ENCODE assay signal across 8 cellular contexts in genomic region chr17:81222906-81223757, GRCh38. TPM values are rescaled to one million over a fixed set of nuclear protein-coding genes. Genes with fewer than 3 reads are reported as not detected.
DNase-seq lines count a peak whose midpoint lies in the region; ATAC-seq, FAIRE-seq and TF ChIP-seq lines count a peak whose summit lies in the region.

TSS of gene CEP131 (minus strand) at chr17:81222965. CDS start at chr17:81220056, 2,909 bp downstream.

- H3K18ac ChIP-seq in trophoblast cell (ENCODE audit: low read length), result peak within 1 kb of the TSS; percentile 69

- TF ChIP-seq CTCF in type B pancreatic cell (conservative IDR thresholded peaks at IDR 0.05), result no peak

- peaks cover 3% of the 10 kb centered on the region for H3K9me3 ChIP-seq in adipocyte (ENCODE audit: control insufficient read depth, low read length)
- no peaks in the 10 kb centered on the region for H3K9me3 ChIP-seq in trophoblast cell (ENCODE audit: insufficient read depth, low read depth, low read length)

- ATAC-seq in HG02852 (IDR thresholded peaks at IDR 0.05; ENCODE audit: unreplicated experiment), result peak; percentile 92

- H4K12ac ChIP-seq in trophoblast cell (ENCODE audit: low read depth, low read length), result peak within 1 kb of the TSS; percentile 57

- no peak within 1 kb of the TSS for H2BK12ac ChIP-seq in trophoblast cell (ENCODE audit: low read length)

- peaks cover 5% of the 10 kb centered on the region for H3K36me3 Mint-ChIP-seq in type B pancreatic cell

- peak within 1 kb of the TSS; percentile 83 for H3K27ac Mint-ChIP-seq in type B pancreatic cell

- H3K4me1 Mint-ChIP-seq in type B pancreatic cell (ENCODE audit: unreplicated experiment), result peaks cover 12% of the 10 kb centered on the region

- H3K14ac ChIP-seq in trophoblast cell (ENCODE audit: low read length), result peak within 1 kb of the TSS; percentile 71

- no peaks in the 10 kb centered on the region for H3K9me3 Mint-ChIP-seq in type B pancreatic cell

- no peaks in the 10 kb centered on the region for H3K27me3 ChIP-seq in adipocyte (replicated peaks; ENCODE audit: control insufficient read depth, insufficient read depth, low read length)
- no peaks in the 10 kb centered on the region for H3K27me3 ChIP-seq in trophoblast cell (ENCODE audit: insufficient read depth, low read length)

- H3K9ac ChIP-seq in adipocyte (ENCODE audit: low read length) (peak within 1 kb of the TSS; percentile 79), trophoblast cell (ENCODE audit: low read length) (peak within 1 kb of the TSS; percentile 71)

- H3K4ac ChIP-seq in trophoblast cell (ENCODE audit: low read depth, low read length), result no peak within 1 kb of the TSS

- peak within 1 kb of the TSS; percentile 59 for H4K8ac ChIP-seq in trophoblast cell (ENCODE audit: low read depth, low read length)

- DNase-seq in GM12891 (ENCODE audit: insufficient read length, low spot score) (peak; percentile 100), NCI-H1436 treated with DMSO at 0.1 percent for 48 hours (lab: John Stamatoyannopoulos, UW) (peak; percentile 94), T follicular helper cell (ENCODE audit: low read depth) (peak; percentile 99), adipocyte (ENCODE audit: low read depth) (peak; percentile 100), cardiac septum (ENCODE audit: low spot score) (peak; percentile 100), trophoblast cell (peak; percentile 98 to 99), type B pancreatic cell (ENCODE audit: extremely low spot score, unreplicated experiment) (peak; percentile 100)

- H2AFZ ChIP-seq in trophoblast cell (ENCODE audit: insufficient read depth, low read length, poor library complexity), result peak within 1 kb of the TSS; percentile 97

- peaks cover 6% of the 10 kb centered on the region for H3K79me2 ChIP-seq in trophoblast cell (ENCODE audit: control insufficient read depth, insufficient read depth, low read length, poor library complexity)

- no CpG with 5 or more reads among the region's 79 CpGs for WGBS in trophoblast cell (ENCODE audit: extremely low coverage, insufficient coverage, insufficient read length)

- H3K4me3 Mint-ChIP-seq in type B pancreatic cell, result peak within 1 kb of the TSS; percentile 85

- peak; percentile 98 for FAIRE-seq in GM12891 (lab: Jason Lieb, UNC)

- peak within 1 kb of the TSS; percentile 92 for H3K4me2 ChIP-seq in trophoblast cell (ENCODE audit: low read length)

- H2BK120ac ChIP-seq in trophoblast cell (ENCODE audit: insufficient read depth, low read length, poor library complexity), result peak within 1 kb of the TSS; percentile 55

- H3K4me1 ChIP-seq in adipocyte (ENCODE audit: control insufficient read depth, insufficient read depth, low read length) (peaks cover 13% of the 10 kb centered on the region), trophoblast cell (ENCODE audit: control insufficient read depth in 1 of 2, insufficient read depth in 2 of 2, low read length in 2 of 2) (peaks cover 7 to 12% of the 10 kb centered on the region in 2 experiments)

- H3K27me3 Mint-ChIP-seq in type B pancreatic cell, result peaks cover 3% of the 10 kb centered on the region

- no peak within 1 kb of the TSS for H2AK5ac ChIP-seq in trophoblast cell (ENCODE audit: low read length)

- peaks cover 5% of the 10 kb centered on the region for H3K79me1 ChIP-seq in trophoblast cell (ENCODE audit: low read length)

- intact Hi-C loops in cardiac septum (cut with DNase I), result no loop called here

- H2BK5ac ChIP-seq in trophoblast cell (ENCODE audit: low read depth, low read length, poor library complexity), result peak within 1 kb of the TSS; percentile 18

- H3K23ac ChIP-seq in trophoblast cell (ENCODE audit: low read length), result no peak within 1 kb of the TSS

- no peak for TF ChIP-seq POLR2A in GM12891 (IDR thresholded peaks at IDR 0.05; ENCODE audit: low read depth, low read length)

- H3K4me3 ChIP-seq in adipocyte (ENCODE audit: low read length) (peak within 1 kb of the TSS; percentile 82), trophoblast cell (ENCODE audit: low read depth, low read length) (peak within 1 kb of the TSS; percentile 88)

- H4K91ac ChIP-seq in trophoblast cell (ENCODE audit: low read depth, low read length), result peak within 1 kb of the TSS; percentile 71

- no peak within 1 kb of the TSS for H3K27ac ChIP-seq in trophoblast cell (ENCODE audit: low read depth, low read length)

- H3K36me3 ChIP-seq in adipocyte (ENCODE audit: control insufficient read depth, insufficient read depth, low read length, severe bottlenecking) (no peaks in the 10 kb centered on the region), trophoblast cell (ENCODE audit: control insufficient read depth in 1 of 2, insufficient read depth in 2 of 2, low read length in 2 of 2) (peaks cover 4 to 9% of the 10 kb centered on the region in 2 experiments)

TF ChIP-seq in GM12891, 5 proteins besides CTCF, POLR2A, EP300 and RAD21:
- TF ChIP-seq TAF1 (IDR thresholded peaks at IDR 0.05; ENCODE audit: low read depth, low read length) (no peak), PAX5 (IDR thresholded peaks at IDR 0.05; ENCODE audit: insufficient read depth, low read length, severe bottlenecking) (peak; percentile 35), SPI1 (IDR thresholded peaks at IDR 0.05; ENCODE audit: low read depth, low read length) (no peak)

RNA-seq across cellular contexts. Expression of gene CEP131, which starts in this region (rescaled TPM):
- 10.6 TPM for polyA plus RNA-seq in GM12891 (2012; ENCODE audit: low read depth, missing spikeins)
- total RNA-seq in cardiac septum (6.8 TPM), type B pancreatic cell (ENCODE audit: low replicate concordance) (12.8 and 26.8 TPM in 2 replicates)
- polyA plus RNA-seq in trophoblast cell (2013), result 6.3 TPM in 2 replicates
